In the genomic region with DNA sequence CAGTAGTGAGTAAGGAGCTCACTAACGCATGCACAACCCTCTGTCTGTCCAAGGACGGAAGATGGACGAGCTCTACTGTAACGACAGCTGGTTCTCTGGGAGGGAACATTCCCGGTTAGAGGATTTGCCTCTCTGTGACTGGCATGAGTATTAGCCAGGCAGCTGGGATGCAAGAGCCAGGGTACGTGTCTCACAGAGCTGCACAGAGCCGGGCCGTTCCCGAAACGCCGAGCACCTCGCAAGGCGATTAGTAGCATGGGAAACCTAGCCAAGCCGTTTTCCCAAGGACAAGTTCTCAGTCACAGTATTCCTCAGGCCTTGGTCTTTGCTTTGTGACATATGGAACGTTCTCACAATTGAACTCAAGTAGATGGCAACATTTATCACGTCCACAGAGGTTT, we compare ENCODE assay signal across 13 cellular contexts.
DNase-seq lines count a peak whose midpoint lies in the region; FAIRE-seq and TF ChIP-seq lines count a peak whose summit lies in the region.
"Had no signal": no experiment of that assay in that cellular context is flagged by ENCODE, and none has a peak within 500 bp of the region (broad histone marks: within the 10 kb centered on the region; RNA-seq: fewer than 3 reads in every experiment).

No MANE protein-coding gene starts in this region.

- H3K27ac ChIP-seq in vagina: peak overlapping the region; percentile 50
- H3K27ac ChIP-seq: 22Rv1 had no signal

- H3K4me1 Mint-ChIP-seq in chondrocyte (ENCODE audit: low read depth) (peaks cover 73% of the 10 kb centered on the region), mesothelial cell of epicardium (peaks cover 37% of the 10 kb centered on the region)

- H3K9me3 Mint-ChIP-seq in chondrocyte (ENCODE audit: low read depth): no peaks in the 10 kb centered on the region
- no peaks in the 10 kb centered on the region for H3K9me3 Mint-ChIP-seq in mesothelial cell of epicardium

- TF ChIP-seq POLR2A in vagina (IDR thresholded peaks at IDR 0.05): no peak

- FAIRE-seq in D721Med (lab: Jason Lieb, UNC): no peak
- FAIRE-seq: colon had no signal

- no peaks in the 10 kb centered on the region for H3K27me3 ChIP-seq in vagina

- peak overlapping the region; percentile 46 for H3K4me3 Mint-ChIP-seq in chondrocyte (ENCODE audit: unreplicated experiment)
- peak overlapping the region; percentile 4 for H3K4me3 Mint-ChIP-seq in mesothelial cell of epicardium

- H3K36me3 Mint-ChIP-seq in chondrocyte (ENCODE audit: low read depth): peaks cover 6% of the 10 kb centered on the region
- no peaks in the 10 kb centered on the region for H3K36me3 Mint-ChIP-seq in mesothelial cell of epicardium

- no peak overlapping the region for H3K4me3 ChIP-seq in vagina

- no peaks in the 10 kb centered on the region for H3K4me1 ChIP-seq in vagina

- intact Hi-C loops in vagina (cut with DNase I): no loop called here

- H3K27me3 Mint-ChIP-seq in chondrocyte (ENCODE audit: low read depth): no peaks in the 10 kb centered on the region
- H3K27me3 Mint-ChIP-seq in mesothelial cell of epicardium (ENCODE audit: low read depth): no peaks in the 10 kb centered on the region

- H3K36me3 ChIP-seq in vagina: no peaks in the 10 kb centered on the region

- peak; percentile 30 to 79 for DNase-seq in NCI-H524 (lab: John Stamatoyannopoulos, UW)
- DNase-seq in NCI-H524 treated with DMSO at 0.1 percent for 48 hours (lab: John Stamatoyannopoulos, UW): no peak
- DNase-seq in chondrocyte (ENCODE audit: low spot score): no peak
- no peak for DNase-seq in mesothelial cell of epicardium (ENCODE audit: low spot score in 2 of 2, unreplicated experiment in 2 of 2)
- no peak for DNase-seq in vagina (ENCODE audit: extremely low spot score in 2 of 2)
- DNase-seq in COLO829 (ENCODE audit: low spot score): no peak
- DNase-seq in middle frontal gyrus (ENCODE audit: extremely low spot score, low spot score): no peak
- DNase-seq in D721Med (ENCODE audit: insufficient read length, low spot score): no peak
- DNase-seq: NCI-H2227 treated with DMSO at 0.1 percent for 48 hours; retina; stimulated activated CD8-positive, alpha-beta memory T cell treated with anti-CD3 and anti-CD28 coated beads, Interleukin-4, amount 100 ng/mL, for 48 hours had no signal

- no peaks in the 10 kb centered on the region for H3K9me3 ChIP-seq in vagina

- TF ChIP-seq CTCF in chondrocyte (IDR thresholded peaks at IDR 0.05) (no peak), mesothelial cell of epicardium (IDR thresholded peaks at IDR 0.05; ENCODE audit: unreplicated experiment) (no peak), vagina (IDR thresholded peaks at IDR 0.05) (no peak), D721Med (IDR thresholded peaks at IDR 0.05; ENCODE audit: insufficient read depth, missing control alignments) (no peak)

- H3K27ac Mint-ChIP-seq in chondrocyte (ENCODE audit: unreplicated experiment) (peak overlapping the region; percentile 98), mesothelial cell of epicardium (peak overlapping the region; percentile 75)

Comparison
In these comparisons a context has a peak if more than half of its experiments do, and no peak if none do; other contexts are left out.
1. DNase-seq: peak in NCI-H524 (2 of 2); none in NCI-H524 treated with DMSO at 0.1 percent for 48 hours (single experiment), chondrocyte (single experiment), mesothelial cell of epicardium (0 of 2), vagina (0 of 2), COLO829 (single experiment), middle frontal gyrus (single experiment) and D721Med (single experiment).